Comparison of ENCODE assay signal across 1 cellular context in the genomic region with DNA sequence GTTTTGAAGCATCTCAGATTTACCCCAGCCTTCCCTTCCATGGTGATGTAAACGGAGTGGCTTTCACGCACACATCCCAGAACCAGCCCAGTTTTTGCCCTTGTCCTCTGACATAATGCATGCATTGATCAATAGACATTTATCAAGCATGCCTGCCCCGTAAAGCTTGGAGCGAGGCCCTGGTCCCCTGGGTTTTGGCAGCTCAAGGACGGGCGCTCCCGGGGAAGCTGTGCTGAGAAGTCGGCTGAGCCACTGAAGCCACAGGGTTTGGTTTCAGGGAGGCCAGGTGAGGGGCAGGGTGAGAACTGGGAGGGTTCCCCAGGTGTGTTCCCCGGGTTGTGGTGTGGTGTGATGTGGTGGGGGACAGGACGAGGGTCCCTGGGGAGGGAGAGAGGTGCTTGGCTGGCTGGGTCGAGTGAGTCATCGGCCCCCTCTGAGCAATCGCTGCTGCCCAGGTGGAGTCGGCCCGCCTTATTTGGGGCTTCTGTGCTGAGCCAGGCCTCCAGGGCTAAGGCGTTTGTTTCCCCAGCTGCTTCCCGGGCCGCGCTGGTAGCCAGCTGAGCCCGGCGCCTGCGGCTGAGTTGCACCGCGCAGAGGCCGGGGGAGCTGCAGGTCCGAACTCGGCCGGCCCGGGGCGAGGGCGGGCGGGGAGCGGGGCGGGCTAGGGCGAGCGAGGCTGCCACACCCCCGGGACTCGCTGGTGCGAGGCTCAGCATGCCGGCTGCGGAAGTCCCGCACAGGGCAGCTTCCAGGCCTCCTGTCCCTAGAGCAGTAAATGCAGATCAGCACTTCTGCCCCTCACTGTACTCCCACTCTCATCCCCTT.
TF ChIP-seq lines count a peak whose summit lies in the region.

No MANE protein-coding gene starts in this region.

TF ChIP-seq in H1, 55 proteins besides CTCF, POLR2A, EP300 and RAD21:
- TF ChIP-seq CHD7 (IDR thresholded peaks at IDR 0.05; ENCODE audit: insufficient replicate concordance, low read length) (no peak), NRF1 (IDR thresholded peaks at IDR 0.05; ENCODE audit: low read depth, low read length) (no peak), CBX8 (IDR thresholded peaks at IDR 0.05; ENCODE audit: borderline replicate concordance, low read depth, low read length) (no peak), SRF (IDR thresholded peaks at IDR 0.05; ENCODE audit: low read depth, low read length) (no peak), NANOG (IDR thresholded peaks at IDR 0.05; ENCODE audit: insufficient read depth, low read depth, low read length, poor library complexity, severe bottlenecking) (peak; percentile 19), SP4 (IDR thresholded peaks at IDR 0.05; ENCODE audit: low read length) (no peak), RNF2 (IDR thresholded peaks at IDR 0.05; ENCODE audit: borderline replicate concordance, low read depth, low read length, missing control alignments, poor library complexity, severe bottlenecking) (no peak), EZH2 (IDR thresholded peaks at IDR 0.05; ENCODE audit: low read depth, low read length, severe bottlenecking) (no peak), TAF7 (optimal IDR thresholded peaks at IDR 0.05; ENCODE audit: borderline replicate concordance, low read depth, low read length) (no peak), SIRT6 (IDR thresholded peaks at IDR 0.05; ENCODE audit: low read length) (no peak), CBX5 (IDR thresholded peaks at IDR 0.05; ENCODE audit: low read depth, low read length) (no peak), BCL11A (IDR thresholded peaks at IDR 0.05; ENCODE audit: low read depth in 2 of 2, low read length in 2 of 2) (no peak), KDM1A (IDR thresholded peaks at IDR 0.05; ENCODE audit: borderline replicate concordance, low read length) (no peak), SUZ12 (IDR thresholded peaks at IDR 0.05; ENCODE audit: low read length) (no peak), E2F6 (IDR thresholded peaks at IDR 0.05) (0 out of 2 replicates have a peak, but pooled peaks have one; percentile 4), ZNF274 (IDR thresholded peaks at IDR 0.05; ENCODE audit: borderline replicate concordance, extremely low read depth, low read length) (no peak), CTBP2 (IDR thresholded peaks at IDR 0.05; ENCODE audit: borderline replicate concordance, insufficient read depth, insufficient read length, low read length) (no peak), SIN3A (conservative IDR thresholded peaks at IDR 0.05 in 1 of 2, IDR thresholded peaks at IDR 0.05 in 1 of 2; ENCODE audit: low read depth in 1 of 2, low read length in 2 of 2) (no peak), KDM4A (IDR thresholded peaks at IDR 0.05; ENCODE audit: low read depth, low read length, severe bottlenecking) (no peak), CHD1 (IDR thresholded peaks at IDR 0.05; ENCODE audit: low read depth, low read length) (no peak), TBP (IDR thresholded peaks at IDR 0.05; ENCODE audit: low read depth, low read length) (peak; percentile 70; the same call in 1 of the 2 replicates), EGR1 (IDR thresholded peaks at IDR 0.05; ENCODE audit: borderline replicate concordance, low read depth, low read length) (0 out of 2 replicates have a peak, but pooled peaks have one; percentile 16), JUND (IDR thresholded peaks at IDR 0.05; ENCODE audit: low read length) (peak; percentile 87), MAFK (IDR thresholded peaks at IDR 0.05; ENCODE audit: low read depth, low read length) (no peak), BRCA1 (IDR thresholded peaks at IDR 0.05; ENCODE audit: low read depth, low read length) (no peak), TCF12 (IDR thresholded peaks at IDR 0.05; ENCODE audit: low read depth, low read length) (no peak), CREB1 (IDR thresholded peaks at IDR 0.05) (no peak), TAF1 (IDR thresholded peaks at IDR 0.05; ENCODE audit: low read depth, low read length) (0 out of 2 replicates have a peak, but pooled peaks have one; percentile 37), ASH2L (IDR thresholded peaks at IDR 0.05; ENCODE audit: low read length) (peak; percentile 68), GTF2F1 (IDR thresholded peaks at IDR 0.05; ENCODE audit: borderline replicate concordance, low read depth, low read length) (no peak), POLR2AphosphoS5 (IDR thresholded peaks at IDR 0.05; ENCODE audit: low read depth, low read length) (no peak), RBBP5 (IDR thresholded peaks at IDR 0.05; ENCODE audit: borderline replicate concordance, low read depth, low read length) (no peak)
- TF ChIP-seq, protein P1, sequence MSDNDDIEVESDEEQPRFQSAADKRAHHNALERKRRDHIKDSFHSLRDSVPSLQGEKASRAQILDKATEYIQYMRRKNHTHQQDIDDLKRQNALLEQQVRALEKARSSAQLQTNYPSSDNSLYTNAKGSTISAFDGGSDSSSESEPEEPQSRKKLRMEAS (IDR thresholded peaks at IDR 0.05), result peak; percentile 32; the same call in 1 of the 2 replicates
- TF ChIP-seq, protein P2, sequence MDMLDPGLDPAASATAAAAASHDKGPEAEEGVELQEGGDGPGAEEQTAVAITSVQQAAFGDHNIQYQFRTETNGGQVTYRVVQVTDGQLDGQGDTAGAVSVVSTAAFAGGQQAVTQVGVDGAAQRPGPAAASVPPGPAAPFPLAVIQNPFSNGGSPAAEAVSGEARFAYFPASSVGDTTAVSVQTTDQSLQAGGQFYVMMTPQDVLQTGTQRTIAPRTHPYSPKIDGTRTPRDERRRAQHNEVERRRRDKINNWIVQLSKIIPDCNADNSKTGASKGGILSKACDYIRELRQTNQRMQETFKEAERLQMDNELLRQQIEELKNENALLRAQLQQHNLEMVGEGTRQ (IDR thresholded peaks at IDR 0.05; ENCODE audit: low read length), result no peak
- TF ChIP-seq, protein P3, sequence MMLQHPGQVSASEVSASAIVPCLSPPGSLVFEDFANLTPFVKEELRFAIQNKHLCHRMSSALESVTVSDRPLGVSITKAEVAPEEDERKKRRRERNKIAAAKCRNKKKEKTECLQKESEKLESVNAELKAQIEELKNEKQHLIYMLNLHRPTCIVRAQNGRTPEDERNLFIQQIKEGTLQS (IDR thresholded peaks at IDR 0.05; ENCODE audit: insufficient read depth, low read depth, low read length), result 0 out of 2 replicates have a peak, but pooled peaks have one; percentile 2
TF ChIP-seq in H1: peak in this region for 9.
